In the genomic region with DNA sequence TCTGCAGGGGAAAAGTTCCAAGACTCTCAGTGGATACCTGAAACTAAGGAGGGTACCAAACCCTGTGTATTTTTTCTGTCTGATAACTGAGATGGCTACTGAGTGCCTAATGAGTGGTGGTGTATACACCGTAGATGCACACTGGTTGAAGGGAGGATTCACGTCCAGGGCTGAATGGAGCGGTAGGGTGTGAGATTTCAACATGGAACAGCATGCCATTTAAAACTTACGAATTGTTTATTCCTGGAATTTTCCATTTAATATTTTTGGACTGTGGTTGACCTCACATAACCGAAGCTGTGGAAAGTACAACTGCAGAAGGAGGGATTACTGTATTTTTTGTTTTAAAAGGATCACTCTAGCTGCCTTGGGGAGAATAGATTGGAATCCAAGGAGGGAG, we compare ENCODE assay signal across 24 cellular contexts.
DNase-seq lines count a peak whose midpoint lies in the region; ATAC-seq and TF ChIP-seq lines count a peak whose summit lies in the region.
"Had no signal": no experiment of that assay in that cellular context is flagged by ENCODE, and none has a peak within 500 bp of the region (broad histone marks: within the 10 kb centered on the region; RNA-seq: fewer than 3 reads in every experiment).

No MANE protein-coding gene starts in this region.

- peak; percentile 41 for TF ChIP-seq EP300 in esophagus muscularis mucosa (IDR thresholded peaks at IDR 0.05)

- POLR2A ChIA-PET in A673 (lab: Charles Lee; ENCODE audit: low non-redundant PET), result no interaction called here

- H3K27me3 ChIP-seq in esophagus muscularis mucosa (no peaks in the 10 kb centered on the region), thoracic aorta (replicated peaks; ENCODE audit: insufficient read depth) (no peaks in the 10 kb centered on the region), A673 (replicated peaks; ENCODE audit: insufficient read depth, low read depth, low read length, poor library complexity) (no peaks in the 10 kb centered on the region)
- H3K27me3 ChIP-seq: BE2C, BLaER1 had no signal

- WGBS in esophagus muscularis mucosa, result 42% methylated on average over 5 of the region's 5 CpGs

- intact Hi-C loops in esophagus muscularis mucosa (cut with DNase I), result no loop called here
- intact Hi-C loops in sciatic nerve (cut with DNase I), result no loop called here
- intact Hi-C loops in left ventricle myocardium superior (cut with micrococcal nuclease), result no loop called here
- intact Hi-C loops in A673 (cut with micrococcal nuclease; ENCODE audit: unreplicated experiment), result no loop called here

- TF ChIP-seq POLR2A in esophagus muscularis mucosa (IDR thresholded peaks at IDR 0.05; ENCODE audit: low read depth), result no peak

- H3K9me3 ChIP-seq in esophagus muscularis mucosa (no peaks in the 10 kb centered on the region), thoracic aorta (no peaks in the 10 kb centered on the region), A673 (ENCODE audit: low read depth, low read length, poor library complexity, severe bottlenecking) (no peaks in the 10 kb centered on the region)
- H3K9me3 ChIP-seq: A549, BE2C, BLaER1 had no signal

- H3K27ac ChIP-seq in esophagus muscularis mucosa (replicated peaks in 1 of 4), result peak overlapping the region; percentile 41 to 77 (median 62)
- peak overlapping the region; percentile 16 to 37 for H3K27ac ChIP-seq in thoracic aorta
- no peak overlapping the region for H3K27ac ChIP-seq in A673 (ENCODE audit: low read depth, low read length, poor library complexity, severe bottlenecking)
- H3K27ac ChIP-seq: 22Rv1, A549, BLaER1 had no signal

- no peak for DNase-seq in esophagus muscularis mucosa (ENCODE audit: extremely low spot score)
- DNase-seq in sciatic nerve (ENCODE audit: low spot score), result no peak
- DNase-seq in thoracic aorta (ENCODE audit: low spot score), result no peak
- no peak for DNase-seq in left ventricle myocardium superior
- no peak for DNase-seq in A673 (ENCODE audit: low spot score)
- DNase-seq in middle frontal gyrus (ENCODE audit: extremely low spot score, low spot score), result no peak
- DNase-seq: ACHN; BE2C; C1 segment of cervical spinal cord; CD4-positive, alpha-beta memory T cell; CD4-positive, CD25-positive, alpha-beta regulatory T cell; CD8-positive, alpha-beta memory T cell; COR-L47; DMS 273 treated with DMSO at 0.1 percent for 48 hours; DMS153; DMS53; DMS79; DND-41; EL; GDM1 had no signal

- peak; percentile 85 for ATAC-seq in sciatic nerve
- peak; percentile 14 for ATAC-seq in thoracic aorta (ENCODE audit: insufficient number of reproducible peaks, low FRiP score, low read depth)
- ATAC-seq in left ventricle myocardium superior, result no peak
- ATAC-seq: A549, GM12878 had no signal

- H3K4me3 ChIP-seq in esophagus muscularis mucosa (no peak overlapping the region), thoracic aorta (no peak overlapping the region), A673 (ENCODE audit: low read depth, low read length, poor library complexity, severe bottlenecking) (no peak overlapping the region)
- H3K4me3 ChIP-seq: A549, BLaER1, GM12878 had no signal

- TF ChIP-seq CTCF in esophagus muscularis mucosa (IDR thresholded peaks at IDR 0.05) (no peak), thoracic aorta (IDR thresholded peaks at IDR 0.05) (no peak), A673 (conservative IDR thresholded peaks at IDR 0.05; ENCODE audit: low read depth, low read length) (no peak)

- H3K4me1 ChIP-seq in esophagus muscularis mucosa (peaks cover 0 to 64% (median 55%) of the 10 kb centered on the region in 4 donors), thoracic aorta (ENCODE audit: control insufficient read depth in 1 of 2, low read depth in 2 of 2) (peaks cover 18 to 45% of the 10 kb centered on the region in 2 donors), A673 (ENCODE audit: insufficient read depth, low read length, poor library complexity, severe bottlenecking) (no peaks in the 10 kb centered on the region)
- H3K4me1 ChIP-seq: A549, BLaER1 had no signal

- CTCF ChIA-PET in A673 (lab: Charles Lee), result no interaction called here

- BruUV-seq in A673 (replicated peaks; lab: Mats Ljungman, UMichigan), result no TSS peak

- no peaks in the 10 kb centered on the region for H3K36me3 ChIP-seq in esophagus muscularis mucosa
- H3K36me3 ChIP-seq in thoracic aorta, result no peaks in the 10 kb centered on the region
- no peaks in the 10 kb centered on the region for H3K36me3 ChIP-seq in A673 (ENCODE audit: insufficient read depth, low read length, poor library complexity, severe bottlenecking)
- H3K36me3 ChIP-seq: BE2C, BLaER1 had no signal
